19 cellular contexts compared by ENCODE assay signal in the genomic region with DNA sequence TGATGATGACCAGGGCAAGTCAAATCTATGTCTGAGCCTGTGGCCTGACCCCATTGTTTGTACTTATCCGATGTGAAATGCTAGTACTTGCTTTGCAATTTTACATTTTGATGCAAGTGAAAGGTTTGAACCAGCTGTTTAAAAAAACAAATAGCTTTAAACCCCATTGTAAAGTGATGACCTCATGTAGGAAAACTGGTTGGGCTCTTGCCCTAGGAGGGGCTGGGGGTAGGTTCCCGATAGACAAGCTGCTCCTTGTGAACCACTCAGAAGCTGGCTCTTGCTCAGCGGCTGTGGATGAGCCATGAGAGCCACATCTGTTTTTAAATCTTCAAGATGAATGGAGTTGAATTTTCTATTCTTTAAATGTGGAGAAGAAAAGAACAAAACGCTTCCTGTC.
DNase-seq lines count a peak whose midpoint lies in the region; ATAC-seq and TF ChIP-seq lines count a peak whose summit lies in the region.
"Had no signal": no experiment of that assay in that cellular context is flagged by ENCODE, and none has a peak within 500 bp of the region (broad histone marks: within the 10 kb centered on the region; RNA-seq: fewer than 3 reads in every experiment).

No MANE protein-coding gene starts in this region.

- H3K27me3 ChIP-seq in left ventricle myocardium inferior (ENCODE audit: low read depth) (peaks cover 34% of the 10 kb centered on the region), right lobe of liver (no peaks in the 10 kb centered on the region)

- no peak overlapping the region for H3K4me3 ChIP-seq in left ventricle myocardium inferior
- H3K4me3 ChIP-seq in mucosa of descending colon, result no peak overlapping the region
- no peak overlapping the region for H3K4me3 ChIP-seq in right lobe of liver

- intact Hi-C loops in left ventricle myocardium superior (cut with micrococcal nuclease), result no loop called here
- intact Hi-C loops in left ventricle myocardium inferior (cut with micrococcal nuclease), result no loop called here
- intact Hi-C loops in mucosa of descending colon (cut with DNase I, micrococcal nuclease), result no loop called here
- intact Hi-C loops in right lobe of liver (cut with DNase I), result no loop called here

- no peak overlapping the region for H3K27ac ChIP-seq in left ventricle myocardium inferior (replicated peaks)
- H3K27ac ChIP-seq in right lobe of liver, result no peak overlapping the region
- H3K27ac ChIP-seq: HL-60 had no signal

- DNase-seq in left ventricle myocardium superior, result peak; percentile 43
- DNase-seq in left ventricle myocardium inferior, result no peak
- DNase-seq in foreskin melanocyte, result peak; percentile 57
- DNase-seq in mucosa of descending colon, result peak in 2 of 3 donors; percentile 23 to 38
- no peak for DNase-seq in SHP77 (lab: John Stamatoyannopoulos, UW)
- DNase-seq in right lobe of liver, result no peak
- DNase-seq: ACHN; activated CD8-positive, alpha-beta memory T cell treated with anti-CD3 and anti-CD28 coated beads, Interleukin-2, amount 50 U/mL, for 48 hours; activated effector memory CD4-positive, alpha-beta T cell treated with Interleukin-2 at 50 U/mL for 16 hours; C1 segment of cervical spinal cord; cortex of kidney; GDM1; NCI-H82; OCI-M1; SIG-M5; stimulated activated CD8-positive, alpha-beta memory T cell treated with anti-CD3 and anti-CD28 coated beads, Interleukin-4, amount 100 ng/mL, for 48 hours had no signal

- H3K9me3 ChIP-seq in left ventricle myocardium inferior (replicated peaks) (no peaks in the 10 kb centered on the region), mucosa of descending colon (no peaks in the 10 kb centered on the region), right lobe of liver (no peaks in the 10 kb centered on the region)

- no peak for TF ChIP-seq POLR2A in right lobe of liver (IDR thresholded peaks at IDR 0.05)

- no peaks in the 10 kb centered on the region for H3K36me3 ChIP-seq in left ventricle myocardium inferior
- H3K36me3 ChIP-seq in mucosa of descending colon (ENCODE audit: low read depth), result no peaks in the 10 kb centered on the region
- no peaks in the 10 kb centered on the region for H3K36me3 ChIP-seq in right lobe of liver

- TF ChIP-seq CTCF in left ventricle myocardium inferior (IDR thresholded peaks at IDR 0.05; ENCODE audit: borderline replicate concordance) (no peak), mucosa of descending colon (IDR thresholded peaks at IDR 0.05) (no peak), right lobe of liver (IDR thresholded peaks at IDR 0.05) (no peak)

- no peaks in the 10 kb centered on the region for H3K4me1 ChIP-seq in left ventricle myocardium inferior
- no peaks in the 10 kb centered on the region for H3K4me1 ChIP-seq in mucosa of descending colon (ENCODE audit: low read depth)
- no peaks in the 10 kb centered on the region for H3K4me1 ChIP-seq in right lobe of liver

- 20% methylated on average over 4 of the region's 4 CpGs for WGBS in right lobe of liver (ENCODE audit: insufficient coverage, low coverage, low lambda C conversion rate, missing lambda C conversion rate)

- peak; percentile 62 for ATAC-seq in left ventricle myocardium superior
- ATAC-seq in mucosa of descending colon, result peak; percentile 40
- no peak for ATAC-seq in GM21447 (IDR thresholded peaks at IDR 0.05; ENCODE audit: unreplicated experiment)
- ATAC-seq in HG03025 (IDR thresholded peaks at IDR 0.05; ENCODE audit: low FRiP score, unreplicated experiment), result no peak
- no peak for ATAC-seq in right lobe of liver

Comparison
In these comparisons a context has a peak if more than half of its experiments do, and no peak if none do; other contexts are left out.
1. DNase-seq: peak in left ventricle myocardium superior (single experiment), foreskin melanocyte (single experiment) and mucosa of descending colon (2 of 3); none in left ventricle myocardium inferior (single experiment), SHP77 (0 of 2) and right lobe of liver (0 of 3).
2. ATAC-seq: peak in left ventricle myocardium superior (single experiment) and mucosa of descending colon (single experiment); none in GM21447 (single experiment), HG03025 (single experiment) and right lobe of liver (0 of 4).